12 cellular contexts compared by ENCODE assay signal in the genomic region with DNA sequence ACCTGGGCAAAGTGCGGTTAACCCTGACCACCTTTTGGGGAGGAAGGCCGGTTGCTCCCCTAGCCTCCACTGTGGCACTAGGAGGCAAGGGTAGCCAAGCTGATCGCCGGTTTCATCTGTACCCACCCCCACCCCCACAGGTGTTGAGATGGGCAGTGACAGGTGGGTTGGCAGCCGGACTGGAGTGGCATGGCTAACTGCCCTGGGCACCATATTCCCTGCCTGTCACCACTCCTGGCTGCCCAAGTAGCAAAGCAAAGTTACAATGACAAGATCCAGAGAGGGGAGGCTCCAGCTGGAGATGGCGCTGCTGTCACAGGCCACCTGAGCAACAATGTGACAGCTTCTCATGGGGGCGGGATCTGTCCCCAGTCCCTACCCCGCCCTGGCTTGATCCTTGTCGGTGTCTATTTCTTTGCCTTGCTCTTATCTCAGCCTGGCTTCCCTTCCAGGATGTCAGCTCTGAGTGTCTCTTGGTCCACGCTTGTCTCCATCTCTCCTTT. TPM values are rescaled to one million over a fixed set of nuclear protein-coding genes. Genes with fewer than 3 reads are reported as not detected.
DNase-seq lines count a peak whose midpoint lies in the region; ATAC-seq and TF ChIP-seq lines count a peak whose summit lies in the region.
"Had no signal": no experiment of that assay in that cellular context is flagged by ENCODE, and none has a peak within 500 bp of the region (broad histone marks: within the 10 kb centered on the region; RNA-seq: fewer than 3 reads in every experiment).

No MANE protein-coding gene starts in this region.

- H3K23ac ChIP-seq in neuronal stem cell (ENCODE audit: low read depth, low read length, poor library complexity): no peak overlapping the region

- H3K36me3 ChIP-seq in neuronal stem cell (replicated peaks in 1 of 2; ENCODE audit: control insufficient read depth in 2 of 2, insufficient read depth in 2 of 2, low read length in 2 of 2) (no peaks in the 10 kb centered on the region), vagina (no peaks in the 10 kb centered on the region)
- H3K36me3 ChIP-seq: neutrophil had no signal

- H3K27me3 ChIP-seq in neuronal stem cell (ENCODE audit: control insufficient read depth in 3 of 3, insufficient read depth in 3 of 3, low read depth in 1 of 3, low read length in 3 of 3) (peaks cover 20 to 78% (median 56%) of the 10 kb centered on the region in 3 experiments), vagina (no peaks in the 10 kb centered on the region)

- peaks cover 4% of the 10 kb centered on the region for H3K9me3 Mint-ChIP-seq in stimulated activated naive CD8-positive, alpha-beta T cell treated with anti-CD3 and anti-CD28 coated beads, Interleukin-15, Interleukin-2, amounts not matched to agents 100 ng/mL and 50 ng/mL, for 24 hours

- DNase-seq in stimulated activated naive CD8-positive, alpha-beta T cell treated with anti-CD3 and anti-CD28 coated beads, Interleukin-15, Interleukin-2, amounts not matched to agents 100 U/mL and 50 U/mL, for 24 hours: no peak
- DNase-seq in coronary artery (ENCODE audit: low spot score) (no peak), neuronal stem cell (ENCODE audit: low spot score) (no peak), vagina (ENCODE audit: extremely low spot score in 2 of 2) (no peak), NCI-H2196 treated with DMSO at 0.1 percent for 48 hours (lab: John Stamatoyannopoulos, UW; ENCODE audit: unreplicated experiment) (no peak), COLO829 (ENCODE audit: low spot score) (no peak), NCI-H2107 (lab: John Stamatoyannopoulos, UW) (no peak)
- DNase-seq: foreskin keratinocyte, NCI-H187 had no signal

- TF ChIP-seq POLR2A in vagina (IDR thresholded peaks at IDR 0.05): no peak

- H2BK15ac ChIP-seq in neuronal stem cell (ENCODE audit: low read length): no peak overlapping the region

- H3K79me1 ChIP-seq in neuronal stem cell (ENCODE audit: low read depth, low read length): no peaks in the 10 kb centered on the region

- H2BK12ac ChIP-seq in neuronal stem cell (ENCODE audit: low read length): no peak overlapping the region

- peak overlapping the region; percentile 13 for H2AK5ac ChIP-seq in neuronal stem cell (ENCODE audit: low read depth, low read length)

- no peak overlapping the region for H3K9ac ChIP-seq in neuronal stem cell (ENCODE audit: low read depth, low read length, poor library complexity)

- WGBS in neuronal stem cell (ENCODE audit: extremely low coverage in 2 of 2, insufficient read length in 2 of 2, insufficient replicate concordance in 1 of 2), 2 donors: no CpG with 5 or more reads among the region's 10 CpGs

- TF ChIP-seq CTCF in coronary artery (IDR thresholded peaks at IDR 0.05) (no peak), vagina (IDR thresholded peaks at IDR 0.05) (no peak)

- peak overlapping the region; percentile 14 for H3K4me2 ChIP-seq in neuronal stem cell (ENCODE audit: insufficient read depth, low read length, poor library complexity, severe bottlenecking)

- H2AFZ ChIP-seq in neuronal stem cell (ENCODE audit: low read length): peak overlapping the region; percentile 97

- H3K9me3 ChIP-seq in neuronal stem cell (replicated peaks in 1 of 2; ENCODE audit: control insufficient read depth in 2 of 2, insufficient read depth in 1 of 2, low read depth in 1 of 2, low read length in 2 of 2) (peaks cover 0 to 4% of the 10 kb centered on the region in 2 donors), vagina (no peaks in the 10 kb centered on the region)
- H3K9me3 ChIP-seq: neutrophil had no signal

- no peak overlapping the region for H4K8ac ChIP-seq in neuronal stem cell (ENCODE audit: low read depth, low read length)

- no peak overlapping the region for H4K91ac ChIP-seq in neuronal stem cell (ENCODE audit: low read depth, low read length, poor library complexity)

- ATAC-seq in stimulated activated naive CD8-positive, alpha-beta T cell treated with anti-CD3 and anti-CD28 coated beads, Interleukin-15, Interleukin-2, amounts not matched to agents 100 U/mL and 50 U/mL, for 24 hours: no peak

- H3K27ac Mint-ChIP-seq in stimulated activated naive CD8-positive, alpha-beta T cell treated with anti-CD3 and anti-CD28 coated beads, Interleukin-15, Interleukin-2, amounts not matched to agents 100 ng/mL and 50 ng/mL, for 24 hours: no peak overlapping the region
- H3K27ac Mint-ChIP-seq: dendritic cell treated with granulocyte-macrophage colony-stimulating factor and Interleukin-4, amounts not matched to agents 40 ng/mL and 50 ng/mL, for 4 days had no signal

- H2BK5ac ChIP-seq in neuronal stem cell (ENCODE audit: low read length): no peak overlapping the region

- peak overlapping the region in 1 of 2 donors; percentile 81 for H3K27ac ChIP-seq in coronary artery
- no peak overlapping the region for H3K27ac ChIP-seq in neuronal stem cell (replicated peaks; ENCODE audit: low read length)
- no peak overlapping the region for H3K27ac ChIP-seq in vagina
- H3K27ac ChIP-seq: foreskin keratinocyte, neutrophil had no signal

- peak overlapping the region; percentile 86 for H3K4me3 ChIP-seq in coronary artery
- no peak overlapping the region for H3K4me3 ChIP-seq in neuronal stem cell (ENCODE audit: low read length in 2 of 2)
- peak overlapping the region; percentile 51 to 55 for H3K4me3 ChIP-seq in vagina

- H3K18ac ChIP-seq in neuronal stem cell (ENCODE audit: low read length): no peak overlapping the region

- peaks cover 60% of the 10 kb centered on the region for H3K27me3 Mint-ChIP-seq in stimulated activated naive CD8-positive, alpha-beta T cell treated with anti-CD3 and anti-CD28 coated beads, Interleukin-15, Interleukin-2, amounts not matched to agents 100 ng/mL and 50 ng/mL, for 24 hours

- peaks cover 3% of the 10 kb centered on the region for H3K4me1 Mint-ChIP-seq in stimulated activated naive CD8-positive, alpha-beta T cell treated with anti-CD3 and anti-CD28 coated beads, Interleukin-15, Interleukin-2, amounts not matched to agents 100 ng/mL and 50 ng/mL, for 24 hours (ENCODE audit: low read depth)

- H2BK120ac ChIP-seq in neuronal stem cell (ENCODE audit: low read depth, low read length): no peak overlapping the region

- intact Hi-C loops in vagina (cut with DNase I): loop anchor here (10.0 kb wide), 1 partner anchor 349 kb away; no protein-coding TSS in a partner anchor

- peaks cover 0 to 2% of the 10 kb centered on the region in 2 donors for H3K4me1 ChIP-seq in neuronal stem cell (ENCODE audit: control insufficient read depth in 2 of 2, insufficient read depth in 1 of 2, low read depth in 1 of 2, low read length in 2 of 2)
- peaks cover 35% of the 10 kb centered on the region for H3K4me1 ChIP-seq in vagina
- H3K4me1 ChIP-seq: foreskin keratinocyte had no signal

- H3K4ac ChIP-seq in neuronal stem cell (ENCODE audit: low read length): no peak overlapping the region

- H3K36me3 Mint-ChIP-seq in stimulated activated naive CD8-positive, alpha-beta T cell treated with anti-CD3 and anti-CD28 coated beads, Interleukin-15, Interleukin-2, amounts not matched to agents 100 ng/mL and 50 ng/mL, for 24 hours (ENCODE audit: low read depth): no peaks in the 10 kb centered on the region

- peak overlapping the region; percentile 49 for H3K4me3 Mint-ChIP-seq in stimulated activated naive CD8-positive, alpha-beta T cell treated with anti-CD3 and anti-CD28 coated beads, Interleukin-15, Interleukin-2, amounts not matched to agents 100 ng/mL and 50 ng/mL, for 24 hours
- H3K4me3 Mint-ChIP-seq: dendritic cell treated with granulocyte-macrophage colony-stimulating factor and Interleukin-4, amounts not matched to agents 40 ng/mL and 50 ng/mL, for 4 days had no signal

- no peak overlapping the region for H3K14ac ChIP-seq in neuronal stem cell (ENCODE audit: low read length)

RNA-seq across cellular contexts. Expression of a gene that starts 27.0 kb away (rescaled TPM):
- 17.2 TPM for polyA plus RNA-seq in neuronal stem cell (2013, experiment 1 of 2)
- polyA plus RNA-seq in neuronal stem cell (2013, experiment 2 of 2): 16.7 TPM
- 12.0 TPM for total RNA-seq in vagina

Comparison
In these comparisons a context has a peak if more than half of its experiments do, and no peak if none do; other contexts are left out.
1. H3K4me3 ChIP-seq: peak in coronary artery (single experiment) and vagina (2 of 2); none in neuronal stem cell (0 of 2).